Comparison of ENCODE assay signal across 18 cellular contexts in the genomic region with DNA sequence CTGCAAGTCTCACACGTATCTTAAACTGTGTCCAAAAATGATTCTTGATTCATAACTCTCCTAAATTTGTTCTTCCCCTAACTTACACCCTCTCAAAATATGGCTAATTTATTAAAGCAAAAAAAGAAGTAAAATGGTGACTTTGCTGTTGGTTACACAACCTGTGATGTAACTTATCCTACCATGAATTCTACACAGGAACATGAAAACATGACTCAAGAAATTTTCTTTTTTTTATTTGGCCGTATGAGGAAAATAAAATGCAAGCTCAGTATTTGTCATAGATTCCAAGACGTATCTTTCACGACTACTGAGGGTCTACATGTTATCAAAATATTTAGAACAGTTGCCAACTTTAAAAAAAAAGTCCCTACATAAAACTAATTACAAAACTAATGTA. TPM values are rescaled to one million over a fixed set of nuclear protein-coding genes. Genes with fewer than 3 reads are reported as not detected.
DNase-seq lines count a peak whose midpoint lies in the region; ATAC-seq and TF ChIP-seq lines count a peak whose summit lies in the region.
"Had no signal": no experiment of that assay in that cellular context is flagged by ENCODE, and none has a peak within 500 bp of the region (broad histone marks: within the 10 kb centered on the region; RNA-seq: fewer than 3 reads in every experiment).

No MANE protein-coding gene starts in this region.

- no peak for ATAC-seq in GM18511 (IDR thresholded peaks at IDR 0.05; ENCODE audit: unreplicated experiment)
- ATAC-seq: PC-3 had no signal

- H3K36me3 ChIP-seq in ascending aorta (no peaks in the 10 kb centered on the region), spleen (no peaks in the 10 kb centered on the region)

- intact Hi-C loops in ascending aorta (cut with DNase I) (loop anchor here (2.0 to 5.0 kb wide), 2 partner anchors 78 to 100 kb away; no protein-coding TSS in a partner anchor), spleen (cut with DNase I; ENCODE audit: low total_unique reads) (no loop called here), CD14-positive monocyte (cut with micrococcal nuclease) (no loop called here)

- peaks cover 0 to 6% (median 0%) of the 10 kb centered on the region in 7 donors for H3K9me3 Mint-ChIP-seq in CD14-positive monocyte
- H3K9me3 Mint-ChIP-seq: CD8-positive, alpha-beta memory T cell had no signal

- H3K4me1 ChIP-seq in ascending aorta (peaks cover 5 to 30% of the 10 kb centered on the region in 2 donors), spleen (peaks cover 0 to 62% (median 21%) of the 10 kb centered on the region in 6 donors)

- peaks cover 16 to 41% (median 39%) of the 10 kb centered on the region in 3 donors for H3K27me3 Mint-ChIP-seq in CD14-positive monocyte (ENCODE audit: low read depth in 3 of 3)

- TF ChIP-seq CTCF in ascending aorta (IDR thresholded peaks at IDR 0.05) (no peak), fibroblast of the aortic adventitia (IDR thresholded peaks at IDR 0.05; ENCODE audit: insufficient read depth, low read length) (no peak), spleen (IDR thresholded peaks at IDR 0.05 in 8 of 11, conservative IDR thresholded peaks at IDR 0.05 in 3 of 11) (no peak), CD14-positive monocyte (IDR thresholded peaks at IDR 0.05) (no peak)

- H3K4me3 Mint-ChIP-seq in CD14-positive monocyte = no peak overlapping the region
- H3K4me3 Mint-ChIP-seq: CD8-positive, alpha-beta memory T cell had no signal

- no peak overlapping the region for H3K27ac Mint-ChIP-seq in CD14-positive monocyte
- H3K27ac Mint-ChIP-seq: CD8-positive, alpha-beta memory T cell had no signal

- peak; percentile 51 for DNase-seq in HCEC 1CT
- no peak for DNase-seq in ascending aorta (ENCODE audit: low spot score in 2 of 2)
- DNase-seq in fibroblast of the aortic adventitia (ENCODE audit: low read depth) = peak; percentile 47
- no peak for DNase-seq in spleen
- no peak for DNase-seq in globus pallidus (ENCODE audit: low spot score)
- no peak for DNase-seq in CD14-positive monocyte (ENCODE audit: low spot score)
- no peak for DNase-seq in DMS79 treated with DMSO at 0.1 percent for 48 hours (lab: John Stamatoyannopoulos, UW)
- DNase-seq: CD8-positive, alpha-beta memory T cell; GF-D8; H7; Kasumi-1; MV-4-11; NCI-H1436; NCI-H2107; NCI-H345; PC-3 had no signal

- H3K9me3 ChIP-seq in ascending aorta (no peaks in the 10 kb centered on the region), spleen (no peaks in the 10 kb centered on the region)

- peak overlapping the region; percentile 39 to 70 for H3K27ac ChIP-seq in ascending aorta
- peak overlapping the region in 5 of 8 donors; percentile 8 to 52 (median 20) for H3K27ac ChIP-seq in spleen

- no peaks in the 10 kb centered on the region for H3K4me1 Mint-ChIP-seq in CD14-positive monocyte
- H3K4me1 Mint-ChIP-seq: CD8-positive, alpha-beta memory T cell had no signal

- H3K27me3 ChIP-seq in ascending aorta = no peaks in the 10 kb centered on the region
- H3K27me3 ChIP-seq in spleen (replicated peaks in 1 of 7) = peaks cover 0 to 11% (median 0%) of the 10 kb centered on the region in 7 donors

- no peak overlapping the region for H3K4me3 ChIP-seq in ascending aorta
- H3K4me3 ChIP-seq in fibroblast of the aortic adventitia (ENCODE audit: low read depth, low read length) = no peak overlapping the region
- no peak overlapping the region for H3K4me3 ChIP-seq in spleen
- H3K4me3 ChIP-seq: SK-N-MC had no signal

- 65 to 81% (median 72%) methylated on average over 4 of the region's 4 CpGs for WGBS in spleen, 5 donors

- H3K36me3 Mint-ChIP-seq in CD14-positive monocyte = no peaks in the 10 kb centered on the region
- H3K36me3 Mint-ChIP-seq: CD8-positive, alpha-beta memory T cell had no signal

- TF ChIP-seq POLR2A in spleen (IDR thresholded peaks at IDR 0.05) = no peak

RNA-seq across cellular contexts. Expression of a gene that starts 9.2 kb away (rescaled TPM):
- total RNA-seq in ascending aorta (116 TPM), fibroblast of the aortic adventitia (ENCODE audit: low replicate concordance) (38.6 and 45.0 TPM in 2 replicates), spleen (100 to 1,000 TPM in 5 of 7 donors, 10 to 100 TPM in 2; 73.0 to 191 (median 156) TPM)
- polyA plus RNA-seq in spleen (1 to 10 TPM; 6.8 to 9.7 (median 7.9) TPM), CD14-positive monocyte (not detected)
- total RNA-seq: CD8-positive, alpha-beta memory T cell had no signal
- polyA plus RNA-seq: CD8-positive, alpha-beta memory T cell had no signal

Comparison
In these comparisons a context has a peak if more than half of its experiments do, and no peak if none do; other contexts are left out.
1. DNase-seq: peak in HCEC 1CT (single experiment) and fibroblast of the aortic adventitia (single experiment); none in ascending aorta (0 of 2), spleen (single experiment), globus pallidus (single experiment), CD14-positive monocyte (single experiment) and DMS79 treated with DMSO at 0.1 percent for 48 hours (single experiment).